8 cellular contexts compared by ENCODE assay signal in genomic region chr10:3852147-3852904, GRCh38.
DNase-seq lines count a peak whose midpoint lies in the region; ATAC-seq, FAIRE-seq and TF ChIP-seq lines count a peak whose summit lies in the region.

No MANE protein-coding gene starts in this region.

- H3K27ac ChIP-seq in osteoblast (ENCODE audit: low read depth, low read length) = peak overlapping the region; percentile 97

- H3K4me3 ChIP-seq in fibroblast of pulmonary artery (replicated peaks; ENCODE audit: low read depth, low read length) = no peak overlapping the region
- H3K4me3 ChIP-seq in osteoblast (ENCODE audit: insufficient read depth, low read length) = peak overlapping the region; percentile 26

- CTCF ChIA-PET in activated CD8-positive, alpha-beta memory T cell treated with anti-CD3 and anti-CD28 coated beads, Interleukin-2, amount 10 ng/mL, durations not matched to agents 7 days and 5 days (lab: Charles Lee) = interaction anchor here (0.6 to 2.0 kb wide), 6 partner anchors 11 to 37 kb away, joined by 3 to 7 read pairs (median 4); no protein-coding TSS in a partner anchor

- H3K4me2 ChIP-seq in osteoblast (ENCODE audit: insufficient read depth, low read length) = peak overlapping the region; percentile 75

- peak overlapping the region; percentile 18 for H3K4me3 Mint-ChIP-seq in activated CD8-positive, alpha-beta memory T cell treated with anti-CD3 and anti-CD28 coated beads, Interleukin-2, amount 10 ng/mL, durations not matched to agents 7 days and 5 days

- H3K36me3 Mint-ChIP-seq in activated CD8-positive, alpha-beta memory T cell treated with anti-CD3 and anti-CD28 coated beads, Interleukin-2, amount 10 ng/mL, durations not matched to agents 7 days and 5 days = no peaks in the 10 kb centered on the region

- peak overlapping the region; percentile 81 for H3K27ac Mint-ChIP-seq in activated CD8-positive, alpha-beta memory T cell treated with anti-CD3 and anti-CD28 coated beads, Interleukin-2, amount 10 ng/mL, durations not matched to agents 7 days and 5 days

- no peak for FAIRE-seq in urothelium cell line (lab: Jason Lieb, UNC)

- H3K9me3 ChIP-seq in osteoblast (ENCODE audit: low read depth, low read length) = no peaks in the 10 kb centered on the region

- H3K9me3 Mint-ChIP-seq in activated CD8-positive, alpha-beta memory T cell treated with anti-CD3 and anti-CD28 coated beads, Interleukin-2, amount 10 ng/mL, durations not matched to agents 7 days and 5 days (ENCODE audit: low read depth) = no peaks in the 10 kb centered on the region

- peaks cover 30% of the 10 kb centered on the region for H3K4me1 Mint-ChIP-seq in activated CD8-positive, alpha-beta memory T cell treated with anti-CD3 and anti-CD28 coated beads, Interleukin-2, amount 10 ng/mL, durations not matched to agents 7 days and 5 days

- no peaks in the 10 kb centered on the region for H4K20me1 ChIP-seq in osteoblast (ENCODE audit: insufficient read depth, low read length)

- H2AFZ ChIP-seq in osteoblast (ENCODE audit: low read length) = peak overlapping the region; percentile 42

- TF ChIP-seq CTCF in fibroblast of pulmonary artery (IDR thresholded peaks at IDR 0.05; ENCODE audit: low read length, missing control alignments) = no peak
- TF ChIP-seq CTCF in osteoblast (IDR thresholded peaks at IDR 0.05; ENCODE audit: extremely low read depth, low read depth, low read length) = no peak

- DNase-seq in activated CD8-positive, alpha-beta memory T cell treated with anti-CD3 and anti-CD28 coated beads, Interleukin-2, amount 10 ng/mL, durations not matched to agents 7 days and 5 days = peak; percentile 81
- no peak for DNase-seq in activated CD8-positive, alpha-beta memory T cell treated with anti-CD3 and anti-CD28 coated beads for 24 hours
- DNase-seq in NCI-H460 (ENCODE audit: extremely low read depth, low read depth) (peak; percentile 89), fibroblast of pulmonary artery (ENCODE audit: low read depth) (peak; percentile 98), osteoblast (ENCODE audit: insufficient read length, low spot score, missing footprints) (peak; percentile 92), urothelium cell line (ENCODE audit: low spot score) (peak; percentile 47)
- DNase-seq in activated T-cell treated with anti-CD3 and anti-CD28 coated beads, Interleukin-2, amount 50 U/mL, for 48 hours = peak; percentile 64 to 73

- H3K27me3 ChIP-seq in osteoblast (ENCODE audit: insufficient read depth, low read length) = no peaks in the 10 kb centered on the region

- no peaks in the 10 kb centered on the region for H3K79me2 ChIP-seq in osteoblast (ENCODE audit: insufficient read depth, low read length)

- no peaks in the 10 kb centered on the region for H3K36me3 ChIP-seq in osteoblast (ENCODE audit: insufficient read depth, low read length)

- peaks cover 47% of the 10 kb centered on the region for H3K4me1 ChIP-seq in osteoblast (ENCODE audit: insufficient read depth, low read length)

- peak; percentile 97 for ATAC-seq in activated CD8-positive, alpha-beta memory T cell treated with anti-CD3 and anti-CD28 coated beads, Interleukin-2, amount 10 ng/mL, durations not matched to agents 7 days and 5 days
- ATAC-seq in HG02938 (IDR thresholded peaks at IDR 0.05; ENCODE audit: unreplicated experiment) = peak; percentile 96

- no peaks in the 10 kb centered on the region for H3K27me3 Mint-ChIP-seq in activated CD8-positive, alpha-beta memory T cell treated with anti-CD3 and anti-CD28 coated beads, Interleukin-2, amount 10 ng/mL, durations not matched to agents 7 days and 5 days
